ENCODE assay signal across 20 cellular contexts in genomic region chr14:26486922-26487321, GRCh38.
"Had no signal": no experiment of that assay in that cellular context is flagged by ENCODE, and none has a peak within 500 bp of the region (broad histone marks: within the 10 kb centered on the region; RNA-seq: fewer than 3 reads in every experiment).

No MANE protein-coding gene starts in this region.

- H3K4me2 ChIP-seq: SK-N-SH had no signal

- FAIRE-seq: RCC 7860 had no signal

- H3K9ac ChIP-seq: SK-N-SH had no signal

- DNase-seq: KBM-7, MG63, NCI-H1092, NCI-H1105 treated with DMSO at 0.1 percent for 48 hours, NCI-H1417 treated with DMSO at 0.1 percent for 48 hours, NCI-H146, NCI-H1694 treated with DMSO at 0.1 percent for 48 hours, NCI-H1930, NCI-H2081, NCI-H2107, NCI-H2227 treated with DMSO at 0.1 percent for 48 hours, NCI-H524 treated with DMSO at 0.1 percent for 48 hours, NCI-H69, NCI-H774, RPMI8226, SHP77, SK-N-SH, SW 1271, T-cell had no signal

- H3K4me3 ChIP-seq: MG63 had no signal

- H3K27me3 ChIP-seq: MG63 had no signal

- ATAC-seq: T-cell had no signal

- H3K9me3 ChIP-seq: MG63, SK-N-SH had no signal

- H3K36me3 ChIP-seq: MG63 had no signal
